In the genomic region with DNA sequence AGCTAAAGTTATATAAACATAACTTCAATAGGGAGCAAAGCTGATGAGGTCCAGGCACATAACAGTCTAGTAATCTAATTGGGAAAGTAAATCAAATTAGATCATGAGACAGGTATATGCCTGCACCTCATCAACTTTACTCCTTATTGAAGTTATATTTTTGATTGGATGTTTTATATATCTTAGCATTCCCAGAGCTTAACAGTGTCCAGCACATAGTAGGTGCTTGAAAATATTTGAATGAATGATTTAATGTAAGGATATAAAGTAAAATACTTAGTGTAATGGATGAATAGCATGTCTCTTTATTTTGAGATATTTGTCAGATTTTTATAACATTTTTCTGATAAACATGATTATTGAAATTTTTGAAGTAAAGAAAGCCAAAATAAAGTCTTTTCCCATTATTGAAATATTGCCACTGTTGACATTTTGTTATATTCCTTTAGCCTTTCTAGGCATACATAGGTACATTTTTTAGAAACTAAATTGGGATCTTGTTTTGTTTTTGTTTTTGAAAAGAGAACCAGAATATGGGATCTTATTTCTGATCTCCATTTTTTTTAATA, we compare ENCODE assay signal across 1 cellular context.
TF ChIP-seq lines count a peak whose summit lies in the region.

No MANE protein-coding gene starts in this region.

TF ChIP-seq in neural cell, 6 proteins besides CTCF, POLR2A, EP300 and RAD21 (continued from another document):
- TF ChIP-seq REST (IDR thresholded peaks at IDR 0.05; ENCODE audit: borderline replicate concordance) (no peak), EZH2 (IDR thresholded peaks at IDR 0.05; ENCODE audit: borderline replicate concordance, insufficient read depth, low read length, poor library complexity, severe bottlenecking) (no peak), SMC3 (conservative IDR thresholded peaks at IDR 0.05; ENCODE audit: poor library complexity) (no peak), TAF1 (IDR thresholded peaks at IDR 0.05; ENCODE audit: low read depth) (no peak), MXI1 (conservative IDR thresholded peaks at IDR 0.05; ENCODE audit: poor library complexity, severe bottlenecking) (no peak)
